ENCODE assay signal across 4 cellular contexts in the genomic region with DNA sequence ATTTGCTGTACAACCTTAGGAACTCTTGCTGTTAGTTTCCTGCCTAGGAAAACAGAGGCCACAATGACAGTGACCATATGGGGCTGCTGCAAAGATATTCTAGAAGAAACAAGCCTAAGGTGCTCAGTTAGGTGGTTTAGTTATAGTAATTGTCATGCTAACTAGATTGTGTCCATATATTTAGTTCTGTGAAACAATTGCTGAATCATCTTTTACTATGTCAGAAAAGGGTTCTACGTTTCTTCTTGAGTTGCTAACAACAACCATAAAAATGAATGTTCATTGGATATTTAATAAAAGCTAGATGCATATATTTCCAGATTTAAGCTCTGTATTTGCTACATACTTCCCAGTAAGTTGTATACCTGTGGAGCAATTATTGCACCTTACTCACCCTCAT.
A peak's percentile ranks its signal among the peaks of the same experiment; 100 is the strongest.
TF ChIP-seq lines count a peak whose summit lies in the region.

No MANE protein-coding gene starts in this region.

TF ChIP-seq in HepG2, 621 proteins besides CTCF, POLR2A, EP300 and RAD21:
- TF ChIP-seq FOXK2 (IDR thresholded peaks at IDR 0.05) (no peak), ZBTB42 (CRISPR knock-in tag; IDR thresholded peaks at IDR 0.05) (no peak), MAFK (conservative IDR thresholded peaks at IDR 0.05 in 1 of 2, IDR thresholded peaks at IDR 0.05 in 1 of 2; ENCODE audit: low read length in 2 of 2) (peak; percentile 47 to 75), MAFF (IDR thresholded peaks at IDR 0.05; ENCODE audit: low read depth, low read length) (peak; percentile 49; the same call in 1 of the 2 replicates)

TF ChIP-seq in A549, 52 proteins besides CTCF, POLR2A, EP300 and RAD21:
- no peak for TF ChIP-seq KDM1A (IDR thresholded peaks at IDR 0.05; ENCODE audit: low read depth)
- TF ChIP-seq JUN (IDR thresholded peaks at IDR 0.05), result no peak
- TF ChIP-seq MAFK (IDR thresholded peaks at IDR 0.05; ENCODE audit: partially characterized antibody), result peak; percentile 50

TF ChIP-seq in IMR-90, 13 proteins besides CTCF, POLR2A, EP300 and RAD21:
- no peak for TF ChIP-seq FOS (IDR thresholded peaks at IDR 0.05; ENCODE audit: low read depth, low read length)
- 0 out of 2 replicates have a peak, but pooled peaks have one; percentile 6 for TF ChIP-seq MAFK (IDR thresholded peaks at IDR 0.05; ENCODE audit: low read depth, low read length)

TF ChIP-seq in K562, 482 proteins besides CTCF, POLR2A, EP300 and RAD21:
- TF ChIP-seq ZNF316 (IDR thresholded peaks at IDR 0.05) (peak; percentile 51; the same call in 1 of the 2 replicates), FOS (IDR thresholded peaks at IDR 0.05; ENCODE audit: extremely low read depth, insufficient read length) (no peak), MAFG (tag; conservative IDR thresholded peaks at IDR 0.05) (peak; percentile 30)
